19 cellular contexts compared by ENCODE assay signal in genomic region chr19:28929026-28929425, GRCh38.
"Had no signal": no experiment of that assay in that cellular context is flagged by ENCODE, and none has a peak within 500 bp of the region (broad histone marks: within the 10 kb centered on the region; RNA-seq: fewer than 3 reads in every experiment).

No MANE protein-coding gene starts in this region.

- H3K9me3 Mint-ChIP-seq: activated T-cell treated with anti-CD3 and anti-CD28 coated beads, Interleukin-2, amount 50 U/mL, for 24 hours; activated T-helper 17 cell treated with anti-CD3 and anti-CD28 coated beads, Interleukin-2, amount 50 U/mL, for 72 hours had no signal

- H3K27ac Mint-ChIP-seq: activated naive CD8-positive, alpha-beta T cell; activated T-cell treated with anti-CD3 and anti-CD28 coated beads, Interleukin-2, amount 50 U/mL, for 24 hours; activated T-helper 17 cell treated with anti-CD3 and anti-CD28 coated beads, Interleukin-2, amount 50 U/mL, for 72 hours; immature natural killer cell; naive thymus-derived CD4-positive, alpha-beta T cell; neural progenitor cell; stimulated activated naive CD8-positive, alpha-beta T cell treated with anti-CD3 and anti-CD28 coated beads, Interleukin-15, Interleukin-2, amounts not matched to agents 100 ng/mL and 50 ng/mL, for 24 hours had no signal

- H3K4me3 Mint-ChIP-seq: activated naive CD8-positive, alpha-beta T cell; activated T-cell treated with anti-CD3 and anti-CD28 coated beads, Interleukin-2, amount 50 U/mL, for 24 hours; activated T-helper 17 cell treated with anti-CD3 and anti-CD28 coated beads, Interleukin-2, amount 50 U/mL, for 72 hours; immature natural killer cell; naive thymus-derived CD4-positive, alpha-beta T cell; neural progenitor cell; stimulated activated naive CD8-positive, alpha-beta T cell treated with anti-CD3 and anti-CD28 coated beads, Interleukin-15, Interleukin-2, amounts not matched to agents 100 ng/mL and 50 ng/mL, for 24 hours had no signal

- H3K27ac ChIP-seq: epithelial cell of prostate, foreskin keratinocyte, hepatocyte, left lung, neural progenitor cell, ovary, prostate gland, thyroid gland had no signal

- H3K36me3 ChIP-seq: left lung, neural progenitor cell, ovary, prostate gland, thyroid gland had no signal

- H3K9ac ChIP-seq: neural progenitor cell had no signal

- H3K36me3 Mint-ChIP-seq: activated naive CD8-positive, alpha-beta T cell; immature natural killer cell; neural progenitor cell had no signal

- H3K4me1 ChIP-seq: foreskin keratinocyte, left lung, neural progenitor cell, prostate gland, thyroid gland had no signal

- H3K4me3 ChIP-seq: hepatocyte, left lung, lung, neural progenitor cell, ovary, prostate gland, thyroid gland had no signal

- H3K27me3 ChIP-seq: foreskin keratinocyte, hepatocyte, neural progenitor cell, ovary, thyroid gland had no signal

- H3K4me2 ChIP-seq: hepatocyte, neural progenitor cell had no signal

- H3K4me1 Mint-ChIP-seq: activated T-helper 17 cell treated with anti-CD3 and anti-CD28 coated beads, Interleukin-2, amount 50 U/mL, for 72 hours; immature natural killer cell; naive thymus-derived CD4-positive, alpha-beta T cell; neural progenitor cell had no signal

- DNase-seq: activated CD4-positive, alpha-beta T cell treated with anti-CD3 and anti-CD28 coated beads for 1 hour; activated T-cell treated with anti-CD3 and anti-CD28 coated beads, Interleukin-2, amount 50 U/mL, for 24 hours; foreskin keratinocyte; immature natural killer cell; left lung; naive thymus-derived CD4-positive, alpha-beta T cell; ovary; stimulated activated CD4-positive, alpha-beta T cell treated with anti-CD3 and anti-CD28 coated beads, Interleukin-1b, Interleukin-23, amount 100 ng/mL, for 48 hours; substantia nigra; T-helper 9 cell; thyroid gland had no signal

- H2AFZ ChIP-seq: hepatocyte, neural progenitor cell had no signal

- H3K9me3 ChIP-seq: left lung, ovary, prostate gland, thyroid gland had no signal
